9 cellular contexts compared by ENCODE assay signal in the genomic region with DNA sequence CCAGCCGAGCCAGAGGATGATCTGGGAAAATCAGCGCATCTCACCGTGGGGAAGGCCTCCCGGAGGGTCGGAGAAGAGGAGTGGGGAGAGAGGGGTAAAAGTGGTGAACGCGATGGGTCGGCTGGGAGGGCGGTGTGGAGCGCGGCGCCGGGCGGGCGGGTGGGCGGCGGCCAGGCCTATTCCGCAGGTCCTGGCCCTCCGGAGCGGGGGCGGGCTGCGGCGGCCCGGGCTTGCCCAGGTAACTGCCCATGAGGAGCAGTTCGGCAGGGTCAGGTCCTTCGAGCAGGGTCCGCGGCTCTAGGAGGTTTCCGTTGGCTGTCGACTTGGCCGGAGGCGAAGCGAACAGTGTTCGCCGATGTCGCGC. TPM values are rescaled to one million over a fixed set of nuclear protein-coding genes. Genes with fewer than 3 reads are reported as not detected.
DNase-seq lines count a peak whose midpoint lies in the region; ATAC-seq and TF ChIP-seq lines count a peak whose summit lies in the region.
"Not testable (repeated sequence)": the region's sequence is repeated elsewhere in the genome, so short reads cannot be mapped to it uniquely, and the experiment has no call there.
"Had no signal": no experiment of that assay in that cellular context is flagged by ENCODE, and none has a peak within 500 bp of the region (broad histone marks: within the 10 kb centered on the region; RNA-seq: fewer than 3 reads in every experiment).

No MANE protein-coding gene starts in this region.

- peak; percentile 29 for ATAC-seq in GM21367 (IDR thresholded peaks at IDR 0.05; ENCODE audit: unreplicated experiment)
- ATAC-seq in HG03095 (IDR thresholded peaks at IDR 0.05; ENCODE audit: unreplicated experiment) = peak; percentile 43
- ATAC-seq in RWPE2 (ENCODE audit: low read depth) = not testable (repeated sequence)

- H3K4ac ChIP-seq in mesenchymal stem cell (ENCODE audit: low read depth in 1 of 2, low read length in 2 of 2) = not testable (repeated sequence)

- DNase-seq in RWPE2 (ENCODE audit: low spot score); fibroblast of mammary gland (ENCODE audit: low read depth); mesenchymal stem cell; smooth muscle cell (lab: John Stamatoyannopoulos, UW; ENCODE audit: unreplicated experiment): not testable (repeated sequence)
- peak; percentile 0 for DNase-seq in adipocyte (ENCODE audit: low read depth)

- not testable (repeated sequence) for H3K4me1 ChIP-seq in BLaER1; RWPE2 (ENCODE audit: insufficient read depth, poor library complexity, severe bottlenecking); adipocyte (ENCODE audit: control insufficient read depth, insufficient read depth, low read length); mesenchymal stem cell (ENCODE audit: control insufficient read depth, insufficient read depth, low read depth, low read length); smooth muscle cell (ENCODE audit: low read depth)

- H3K27ac ChIP-seq in BLaER1 (0 out of 2 replicates have a peak overlapping the region, but pooled peaks have one; percentile 58), smooth muscle cell (ENCODE audit: low read depth) (peak overlapping the region; percentile 95)
- H3K27ac ChIP-seq in RWPE2 (ENCODE audit: poor library complexity, severe bottlenecking); mesenchymal stem cell (ENCODE audit: low read length, poor library complexity, severe bottlenecking): not testable (repeated sequence)

- H3K4me2 ChIP-seq in BLaER1 = peak overlapping the region; percentile 47
- H3K4me2 ChIP-seq in mesenchymal stem cell (ENCODE audit: low read length, poor library complexity, severe bottlenecking) = peak overlapping the region; percentile 63
- H3K4me2 ChIP-seq in smooth muscle cell = peak overlapping the region; percentile 88

- 13% methylated on average over 1 of the region's 37 CpGs for WGBS in mesenchymal stem cell
- 2% methylated on average over 4 of the region's 37 CpGs for WGBS in smooth muscle cell (ENCODE audit: low lambda C conversion rate)

- peaks cover 18% of the 10 kb centered on the region for H3K79me2 ChIP-seq in smooth muscle cell (ENCODE audit: low read depth)

- peak overlapping the region; percentile 64 for H3K4me3 ChIP-seq in BLaER1
- peak overlapping the region; percentile 97 for H3K4me3 ChIP-seq in RWPE2 (ENCODE audit: severe bottlenecking)
- H3K4me3 ChIP-seq in adipocyte (ENCODE audit: low read length) = peak overlapping the region; percentile 66
- peak overlapping the region; percentile 47 for H3K4me3 ChIP-seq in fibroblast of mammary gland (ENCODE audit: control insufficient read depth, low read depth, low read length)
- peak overlapping the region; percentile 51 to 66 for H3K4me3 ChIP-seq in mesenchymal stem cell (ENCODE audit: insufficient read depth in 1 of 2, low read depth in 1 of 2, low read length in 2 of 2)
- H3K4me3 ChIP-seq in smooth muscle cell = peak overlapping the region; percentile 86

- H3K9ac ChIP-seq in BLaER1 (peak overlapping the region; percentile 71; the same call in 1 of the 2 replicates), adipocyte (ENCODE audit: low read length) (peak overlapping the region; percentile 58), mesenchymal stem cell (ENCODE audit: low read length) (peak overlapping the region; percentile 68), smooth muscle cell (ENCODE audit: low read depth) (peak overlapping the region; percentile 96)

- H2AFZ ChIP-seq in mesenchymal stem cell (ENCODE audit: low read depth, low read length); smooth muscle cell (ENCODE audit: low read depth): not testable (repeated sequence)

- not testable (repeated sequence) for H2AK5ac ChIP-seq in mesenchymal stem cell (ENCODE audit: low read length, severe bottlenecking)

- H2BK15ac ChIP-seq in mesenchymal stem cell (ENCODE audit: low read depth, poor library complexity, severe bottlenecking) = not testable (repeated sequence)

- H3F3A ChIP-seq in smooth muscle cell (ENCODE audit: low read depth) = not testable (repeated sequence)

- H2BK12ac ChIP-seq in mesenchymal stem cell (ENCODE audit: low read length in 2 of 2) = not testable (repeated sequence)

- not testable (repeated sequence) for H3K18ac ChIP-seq in mesenchymal stem cell (ENCODE audit: low read depth in 1 of 2, low read length in 2 of 2)

- not testable (repeated sequence) for H3K14ac ChIP-seq in mesenchymal stem cell (ENCODE audit: low read length in 2 of 2)

- TF ChIP-seq CTCF in RWPE2 (IDR thresholded peaks at IDR 0.05; ENCODE audit: poor library complexity, severe bottlenecking); fibroblast of mammary gland (conservative IDR thresholded peaks at IDR 0.05; ENCODE audit: control insufficient read depth, insufficient read depth, low read depth, low read length); smooth muscle cell (IDR thresholded peaks at IDR 0.05; ENCODE audit: borderline replicate concordance, insufficient read depth, poor library complexity, severe bottlenecking): not testable (repeated sequence)

- not testable (repeated sequence) for H3K79me1 ChIP-seq in mesenchymal stem cell (replicated peaks; ENCODE audit: low read length, poor library complexity, severe bottlenecking)

- not testable (repeated sequence) for H3K9me3 ChIP-seq in BLaER1; RWPE2 (ENCODE audit: severe bottlenecking); adipocyte (ENCODE audit: control insufficient read depth, low read length); mesenchymal stem cell (ENCODE audit: control insufficient read depth, low read length); smooth muscle cell (replicated peaks; ENCODE audit: low read depth)

- H2BK120ac ChIP-seq in mesenchymal stem cell (ENCODE audit: low read depth, low read length) = not testable (repeated sequence)

- not testable (repeated sequence) for H2BK5ac ChIP-seq in mesenchymal stem cell (ENCODE audit: low read depth, low read length, poor library complexity, severe bottlenecking)

- not testable (repeated sequence) for H3K23ac ChIP-seq in mesenchymal stem cell (ENCODE audit: low read length in 2 of 2)

- H4K91ac ChIP-seq in mesenchymal stem cell (ENCODE audit: low read length) = not testable (repeated sequence)

- H4K8ac ChIP-seq in mesenchymal stem cell (ENCODE audit: low read length) = not testable (repeated sequence)

- H3K36me3 ChIP-seq in BLaER1 = peaks cover 35% of the 10 kb centered on the region
- H3K36me3 ChIP-seq in RWPE2 (ENCODE audit: low read depth) = peaks cover 30% of the 10 kb centered on the region
- peaks cover 31% of the 10 kb centered on the region for H3K36me3 ChIP-seq in adipocyte (ENCODE audit: control insufficient read depth, insufficient read depth, low read length, severe bottlenecking)
- peaks cover 14 to 33% of the 10 kb centered on the region in 2 experiments for H3K36me3 ChIP-seq in mesenchymal stem cell (ENCODE audit: control insufficient read depth in 1 of 2, insufficient read depth in 2 of 2, low read depth in 1 of 2, low read length in 2 of 2)
- not testable (repeated sequence) for H3K36me3 ChIP-seq in smooth muscle cell (ENCODE audit: low read depth)

- not testable (repeated sequence) for H4K20me1 ChIP-seq in BLaER1; smooth muscle cell (ENCODE audit: low read depth)

- not testable (repeated sequence) for H3K27me3 ChIP-seq in BLaER1; RWPE2 (ENCODE audit: insufficient read depth, poor library complexity, severe bottlenecking); adipocyte (replicated peaks; ENCODE audit: control insufficient read depth, insufficient read depth, low read length); mesenchymal stem cell (ENCODE audit: control insufficient read depth in 1 of 2, insufficient read depth in 1 of 2, low read length in 2 of 2); smooth muscle cell (ENCODE audit: low read depth)

RNA-seq across cellular contexts. Expression of a gene that starts 44.0 kb away (rescaled TPM):
- polyA plus RNA-seq in mesenchymal stem cell (2013, experiment 1 of 2) = 36.6 TPM
- 34.7 TPM for polyA plus RNA-seq in mesenchymal stem cell (2013, experiment 2 of 2)
- total RNA-seq in smooth muscle cell = 6.9 and 8.0 TPM in 2 replicates
- 12.5 and 20.4 TPM in 2 replicates for polyA plus RNA-seq in smooth muscle cell

RNA-seq across cellular contexts. Expression of a gene that starts 46.7 kb away (rescaled TPM):
- 1.5 TPM for polyA plus RNA-seq in mesenchymal stem cell (2013, experiment 1 of 2)
- polyA plus RNA-seq in mesenchymal stem cell (2013, experiment 2 of 2) = 1.9 TPM
- 1.2 and 22.4 TPM in 2 replicates for total RNA-seq in smooth muscle cell
- 1.6 and 4.9 TPM in 2 replicates for polyA plus RNA-seq in smooth muscle cell

RNA-seq across cellular contexts. Expression of a gene that starts 50.0 kb away (rescaled TPM):
- polyA plus RNA-seq in mesenchymal stem cell (2013, experiment 1 of 2) = not detected
- polyA plus RNA-seq in mesenchymal stem cell (2013, experiment 2 of 2) = not detected
- total RNA-seq in smooth muscle cell = not detected in 2 replicates
- 0.22 and 1.1 TPM in 2 replicates for polyA plus RNA-seq in smooth muscle cell
- total RNA-seq: dermis microvascular lymphatic vessel endothelial cell had no signal

Comparison
In these comparisons a context has a peak if more than half of its experiments do, and no peak if none do; other contexts are left out.
1. H3K4me3 ChIP-seq: peak in every context shown above with its lines; median percentile 97 in RWPE2; 86 in smooth muscle cell; 66 in adipocyte; 64 in BLaER1; 58 in mesenchymal stem cell; 47 in fibroblast of mammary gland.